19 cellular contexts compared by ENCODE assay signal in genomic region chr2:229511524-229511923, GRCh38.
"Had no signal": no experiment of that assay in that cellular context is flagged by ENCODE, and none has a peak within 500 bp of the region (broad histone marks: within the 10 kb centered on the region; RNA-seq: fewer than 3 reads in every experiment).

No MANE protein-coding gene starts in this region.

- H3K27ac Mint-ChIP-seq: naive thymus-derived CD8-positive, alpha-beta T cell had no signal

- ATAC-seq: heart left ventricle; naive thymus-derived CD8-positive, alpha-beta T cell; psoas muscle; upper lobe of right lung had no signal

- DNase-seq: effector memory CD4-positive, alpha-beta T cell; foreskin melanocyte; heart left ventricle; hippocampal formation; kidney glomerular epithelial cell; naive thymus-derived CD8-positive, alpha-beta T cell; psoas muscle; retina; sigmoid colon; small intestine; stimulated activated CD4-positive, alpha-beta T cell treated with anti-CD3 and anti-CD28 coated beads, Interleukin-12 subunit alpha, Interleukin-12 subunit beta, amount 100 ng/mL, for 4 hours; stimulated activated naive CD4-positive, alpha-beta T cell; thyroid gland; upper lobe of right lung had no signal

- H3K36me3 ChIP-seq: esophagus muscularis mucosa, heart left ventricle, neutrophil, sigmoid colon, suprapubic skin, thyroid gland, upper lobe of right lung, vagina had no signal

- H3K4me3 Mint-ChIP-seq: naive thymus-derived CD8-positive, alpha-beta T cell had no signal

- H3K36me3 Mint-ChIP-seq: naive thymus-derived CD8-positive, alpha-beta T cell had no signal

- H3K4me3 ChIP-seq: esophagus muscularis mucosa, heart left ventricle, psoas muscle, sigmoid colon, suprapubic skin, thyroid gland, upper lobe of right lung, vagina had no signal

- H3K4me1 ChIP-seq: esophagus muscularis mucosa, heart left ventricle, psoas muscle, sigmoid colon, suprapubic skin, thyroid gland, upper lobe of right lung, vagina had no signal

- H3K27ac ChIP-seq: epithelial cell of prostate, esophagus muscularis mucosa, heart left ventricle, neutrophil, psoas muscle, sigmoid colon, suprapubic skin, thyroid gland, upper lobe of right lung, vagina had no signal

- H3K27me3 ChIP-seq: esophagus muscularis mucosa, heart left ventricle, neutrophil, sigmoid colon, suprapubic skin, thyroid gland, upper lobe of right lung, vagina had no signal

- H3K4me1 Mint-ChIP-seq: naive thymus-derived CD8-positive, alpha-beta T cell had no signal

- H3K9me3 ChIP-seq: esophagus muscularis mucosa, heart left ventricle, neutrophil, psoas muscle, sigmoid colon, suprapubic skin, thyroid gland, upper lobe of right lung, vagina had no signal
